1 cellular context compared by ENCODE assay signal in the genomic region with DNA sequence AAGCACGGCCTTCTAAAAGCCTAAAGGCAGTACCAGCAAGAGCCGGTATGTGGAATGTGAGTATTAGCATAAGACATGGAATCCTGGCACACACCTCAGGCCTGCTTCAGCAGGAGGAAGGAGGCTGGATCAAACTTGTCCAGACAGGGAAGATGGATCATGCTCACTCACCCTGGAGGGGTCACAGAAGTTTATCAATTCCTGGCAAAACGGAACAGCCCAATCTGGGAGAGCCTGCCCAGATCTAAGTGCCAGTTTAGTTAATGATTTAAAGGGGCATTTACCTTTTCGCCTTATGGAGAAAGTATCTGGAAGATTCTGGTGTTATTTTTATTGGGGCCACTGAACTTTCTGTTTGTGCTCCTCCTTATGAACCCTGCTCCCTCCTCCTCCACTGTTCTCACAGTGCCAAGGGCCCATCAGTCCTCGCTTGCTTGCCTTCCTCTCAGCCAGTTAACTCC.
TF ChIP-seq lines count a peak whose summit lies in the region.

No MANE protein-coding gene starts in this region.

TF ChIP-seq in HepG2, 621 proteins besides CTCF, POLR2A, EP300 and RAD21:
- TF ChIP-seq ATF7 (IDR thresholded peaks at IDR 0.05), result no peak
- no peak for TF ChIP-seq ATF7 (CRISPR knock-in tag; IDR thresholded peaks at IDR 0.05)
- peak; percentile 63; the same call in 1 of the 2 replicates for TF ChIP-seq ZNF329 (CRISPR knock-in tag; IDR thresholded peaks at IDR 0.05; ENCODE audit: low read depth)
- TF ChIP-seq ZNF263 (CRISPR knock-in tag; IDR thresholded peaks at IDR 0.05), result peak; percentile 63
